In genomic region chr20:49874601-49875116, GRCh38 we compare ENCODE assay signal across 30 cellular contexts. TPM values are rescaled to one million over a fixed set of nuclear protein-coding genes. Genes with fewer than 3 reads are reported as not detected.
A peak's percentile ranks its signal among the peaks of the same experiment; 100 is the strongest.
DNase-seq lines count a peak whose midpoint lies in the region; ATAC-seq and TF ChIP-seq lines count a peak whose summit lies in the region.
"Had no signal": no experiment of that assay in that cellular context is flagged by ENCODE, and none has a peak within 500 bp of the region (broad histone marks: within the 10 kb centered on the region; RNA-seq: fewer than 3 reads in every experiment).

No MANE protein-coding gene starts in this region.

- H3K27me3 ChIP-seq in right cardiac atrium (ENCODE audit: control insufficient read depth, insufficient read depth) (no peaks in the 10 kb centered on the region), right atrium auricular region (no peaks in the 10 kb centered on the region), neural progenitor cell (no peaks in the 10 kb centered on the region), aorta (ENCODE audit: control insufficient read depth in 1 of 2, insufficient read depth in 2 of 2, low read length in 1 of 2) (no peaks in the 10 kb centered on the region), HAP-1 (ENCODE audit: low read depth) (no peaks in the 10 kb centered on the region)
- H3K27me3 ChIP-seq: esophagus muscularis mucosa, ovary had no signal

- no peaks in the 10 kb centered on the region for H3F3A ChIP-seq in neural progenitor cell (ENCODE audit: low read depth)

- H3K27me3 Mint-ChIP-seq in central memory CD8-positive, alpha-beta T cell: no peaks in the 10 kb centered on the region
- peaks cover 5% of the 10 kb centered on the region for H3K27me3 Mint-ChIP-seq in neural progenitor cell (ENCODE audit: insufficient read depth, low read depth)
- H3K27me3 Mint-ChIP-seq: activated naive CD8-positive, alpha-beta T cell treated with anti-CD3 and anti-CD28 coated beads, Interleukin-2, amount 10 ng/mL, durations not matched to agents 7 days and 5 days; CD4-positive, alpha-beta T cell; T-cell had no signal

- H3K27ac ChIP-seq in right cardiac atrium (ENCODE audit: low read length) (no peak overlapping the region), right atrium auricular region (no peak overlapping the region), neural progenitor cell (no peak overlapping the region), aorta (ENCODE audit: low read depth in 1 of 2, low read length in 2 of 2) (peak overlapping the region; percentile 44 to 46)
- H3K27ac ChIP-seq: esophagus muscularis mucosa, GM23248, lower lobe of right lung had no signal

- WGBS in right cardiac atrium: 80% methylated on average over 7 of the region's 7 CpGs
- 37 to 39% methylated on average over 7 of the region's 7 CpGs for WGBS in aorta, 2 donors

- intact Hi-C loops in right cardiac atrium (cut with DNase I) (no loop called here), aorta (cut with DNase I) (no loop called here)

- ATAC-seq in right cardiac atrium (peak; percentile 25 to 40), aorta (ENCODE audit: low FRiP score) (no peak), HG03520 (IDR thresholded peaks at IDR 0.05; ENCODE audit: unreplicated experiment) (no peak)
- no peak for ATAC-seq in central memory CD8-positive, alpha-beta T cell (replicated peaks; ENCODE audit: extremely low read depth, poor library complexity, severe bottlenecking)
- ATAC-seq: lower lobe of right lung; stimulated activated naive CD8-positive, alpha-beta T cell treated with anti-CD3 and anti-CD28 coated beads, Interleukin-15, Interleukin-2, amounts not matched to agents 100 U/mL and 50 U/mL, for 24 hours; T-cell had no signal

- no peaks in the 10 kb centered on the region for H4K20me1 ChIP-seq in neural progenitor cell (ENCODE audit: low read depth)

- in situ Hi-C loops in HAP-1 (cut with MboI; ENCODE audit: low sequenced_read_pairs): no loop called here

- peak overlapping the region; percentile 75 for H3K27ac Mint-ChIP-seq in central memory CD8-positive, alpha-beta T cell (ENCODE audit: low read depth)
- H3K27ac Mint-ChIP-seq in neural progenitor cell: peak overlapping the region; percentile 47
- H3K27ac Mint-ChIP-seq: activated naive CD8-positive, alpha-beta T cell treated with anti-CD3 and anti-CD28 coated beads, Interleukin-2, amount 10 ng/mL, durations not matched to agents 7 days and 5 days; CD4-positive, alpha-beta T cell; nephron had no signal

- H3K36me3 ChIP-seq in right atrium auricular region (peaks cover 23% of the 10 kb centered on the region), neural progenitor cell (no peaks in the 10 kb centered on the region), aorta (ENCODE audit: control insufficient read depth in 1 of 2, insufficient read depth in 2 of 2, low read length in 1 of 2) (no peaks in the 10 kb centered on the region), HAP-1 (replicated peaks) (no peaks in the 10 kb centered on the region; the same call in 1 of the 2 replicates)
- H3K36me3 ChIP-seq: ovary had no signal

- H3K4me1 ChIP-seq in right cardiac atrium (ENCODE audit: control insufficient read depth, insufficient read depth, low read length) (no peaks in the 10 kb centered on the region), right atrium auricular region (no peaks in the 10 kb centered on the region), neural progenitor cell (no peaks in the 10 kb centered on the region), aorta (ENCODE audit: control insufficient read depth in 1 of 2, insufficient read depth in 2 of 2, low read length in 2 of 2) (peaks cover 0 to 2% of the 10 kb centered on the region in 2 donors), HAP-1 (no peaks in the 10 kb centered on the region)
- H3K4me1 ChIP-seq: lower lobe of right lung had no signal

- H3K4me1 Mint-ChIP-seq in central memory CD8-positive, alpha-beta T cell: no peaks in the 10 kb centered on the region
- no peaks in the 10 kb centered on the region for H3K4me1 Mint-ChIP-seq in neural progenitor cell
- H3K4me1 Mint-ChIP-seq: activated naive CD8-positive, alpha-beta T cell treated with anti-CD3 and anti-CD28 coated beads, Interleukin-2, amount 10 ng/mL, durations not matched to agents 7 days and 5 days; nephron; T-cell had no signal

- no peaks in the 10 kb centered on the region for H3K79me2 ChIP-seq in neural progenitor cell (ENCODE audit: low read depth)

- H3K36me3 Mint-ChIP-seq in central memory CD8-positive, alpha-beta T cell (ENCODE audit: insufficient read depth): peaks cover 35% of the 10 kb centered on the region
- peaks cover 1% of the 10 kb centered on the region for H3K36me3 Mint-ChIP-seq in neural progenitor cell

- no peak overlapping the region for H3K4me3 ChIP-seq in right cardiac atrium (ENCODE audit: low read length)
- H3K4me3 ChIP-seq in right atrium auricular region: no peak overlapping the region
- no peak overlapping the region for H3K4me3 ChIP-seq in neural progenitor cell
- H3K4me3 ChIP-seq in aorta (ENCODE audit: low read length in 2 of 2): no peak overlapping the region
- no peak overlapping the region for H3K4me3 ChIP-seq in HAP-1
- H3K4me3 ChIP-seq: esophagus muscularis mucosa, GM23248, lower lobe of right lung, ovary had no signal

- no peak overlapping the region for H3K4me2 ChIP-seq in neural progenitor cell

- no peak for TF ChIP-seq CTCF in right atrium auricular region (IDR thresholded peaks at IDR 0.05)
- TF ChIP-seq CTCF in neural progenitor cell (IDR thresholded peaks at IDR 0.05): no peak

- no peaks in the 10 kb centered on the region for H3K9me3 Mint-ChIP-seq in central memory CD8-positive, alpha-beta T cell
- no peaks in the 10 kb centered on the region for H3K9me3 Mint-ChIP-seq in neural progenitor cell
- H3K9me3 Mint-ChIP-seq: activated naive CD8-positive, alpha-beta T cell treated with anti-CD3 and anti-CD28 coated beads, Interleukin-2, amount 10 ng/mL, durations not matched to agents 7 days and 5 days; CD4-positive, alpha-beta T cell; nephron; T-cell had no signal

- H2AFZ ChIP-seq in neural progenitor cell (replicated peaks): no peak overlapping the region
- H2AFZ ChIP-seq: GM23248 had no signal

- H3K4me3 Mint-ChIP-seq in central memory CD8-positive, alpha-beta T cell: no peak overlapping the region
- H3K4me3 Mint-ChIP-seq in neural progenitor cell: no peak overlapping the region
- H3K4me3 Mint-ChIP-seq: activated naive CD8-positive, alpha-beta T cell treated with anti-CD3 and anti-CD28 coated beads, Interleukin-2, amount 10 ng/mL, durations not matched to agents 7 days and 5 days; CD4-positive, alpha-beta T cell; nephron; T-cell had no signal

- H3K9me3 ChIP-seq in right cardiac atrium (ENCODE audit: control insufficient read depth, low read length): no peaks in the 10 kb centered on the region
- no peaks in the 10 kb centered on the region for H3K9me3 ChIP-seq in right atrium auricular region
- H3K9me3 ChIP-seq in neural progenitor cell (ENCODE audit: low read depth): no peaks in the 10 kb centered on the region
- no peaks in the 10 kb centered on the region for H3K9me3 ChIP-seq in aorta (ENCODE audit: control insufficient read depth, low read length)
- H3K9me3 ChIP-seq in HAP-1: no peaks in the 10 kb centered on the region
- H3K9me3 ChIP-seq: esophagus muscularis mucosa, lower lobe of right lung, ovary had no signal

- no peak overlapping the region for H3K9ac ChIP-seq in neural progenitor cell
- H3K9ac ChIP-seq: GM23248 had no signal

- no peak for DNase-seq in right cardiac atrium
- DNase-seq in right atrium auricular region (ENCODE audit: low spot score): no peak
- DNase-seq in central memory CD8-positive, alpha-beta T cell (ENCODE audit: low spot score in 2 of 2): no peak
- DNase-seq in neural progenitor cell (ENCODE audit: low spot score): no peak
- DNase-seq in aorta: no peak
- no peak for DNase-seq in activated effector memory CD4-positive, alpha-beta T cell treated with Interleukin-2 at 50 U/mL for 16 hours
- DNase-seq in HAP-1 (ENCODE audit: low spot score in 2 of 2): no peak
- DNase-seq: activated CD4-positive, alpha-beta T cell treated with anti-CD3 and anti-CD28 coated beads, Interleukin-2, amount 50 U/mL, for 48 hours; activated naive CD8-positive, alpha-beta T cell treated with anti-CD3 and anti-CD28 coated beads, Interleukin-2, amount 10 ng/mL, durations not matched to agents 7 days and 5 days; caudate nucleus; dermis blood vessel endothelial cell; GM23248; KBM-7; kidney glomerular epithelial cell; lower lobe of right lung; MM.1S; NCI-H1105 treated with DMSO at 0.1 percent for 48 hours; NCI-H187 treated with DMSO at 0.1 percent for 48 hours; NCI-H2171; NCI-H510A treated with DMSO at 0.1 percent for 48 hours; ovary; retina; RPMI8226; stimulated activated CD4-positive, alpha-beta T cell treated with anti-CD3 and anti-CD28 coated beads, Interleukin-1b, Interleukin-23, amount 100 ng/mL, for 48 hours; stimulated activated naive CD8-positive, alpha-beta T cell treated with anti-CD3 and anti-CD28 coated beads, Interleukin-15, Interleukin-2, amounts not matched to agents 100 U/mL and 50 U/mL, for 24 hours; T-cell had no signal

RNA-seq across cellular contexts. Expression of gene SPATA2, which starts 40.7 kb away (rescaled TPM):
- total RNA-seq in right cardiac atrium: 1 to 10 TPM; 6.4 to 8.2 (median 7.1) TPM
- polyA plus RNA-seq in right cardiac atrium: 5.5 TPM
- total RNA-seq in right atrium auricular region: 1 to 10 TPM; 5.0 to 6.1 TPM
- total RNA-seq in neural progenitor cell (ENCODE audit: low replicate concordance): 4.0 and 5.0 TPM in 2 replicates
- 1 to 10 TPM; 4.8 to 5.8 TPM for total RNA-seq in aorta
- 1 to 10 TPM; 2.9 to 3.9 TPM for polyA plus RNA-seq in aorta

Comparison
In these comparisons a context has a peak if more than half of its experiments do, and no peak if none do; other contexts are left out.
1. ATAC-seq: peak in right cardiac atrium (2 of 2); none in central memory CD8-positive, alpha-beta T cell (single experiment), aorta (single experiment) and HG03520 (single experiment).
2. H3K27ac ChIP-seq: peak in aorta (2 of 2); none in right cardiac atrium (single experiment), right atrium auricular region (0 of 2) and neural progenitor cell (single experiment).